In the genomic region with DNA sequence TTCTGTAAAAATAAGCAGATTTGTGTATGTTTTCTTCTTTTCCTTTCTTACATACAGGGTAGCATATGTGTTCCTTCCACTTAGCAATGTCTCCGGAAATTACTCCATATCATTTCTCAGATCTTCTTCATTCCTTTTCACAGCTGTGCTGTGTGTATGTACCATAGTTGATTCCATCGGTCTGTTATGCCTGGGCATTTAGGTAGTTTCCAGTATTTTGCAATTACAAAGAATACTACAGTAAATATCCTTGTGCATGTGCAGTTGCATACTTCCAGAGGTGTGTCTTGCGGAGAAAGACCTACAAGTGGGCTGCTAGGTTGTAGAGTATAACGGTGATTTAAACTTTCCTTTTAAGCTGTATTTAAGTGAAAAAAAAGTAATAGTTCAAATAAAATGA, we compare ENCODE assay signal across 21 cellular contexts.
"Had no signal": no experiment of that assay in that cellular context is flagged by ENCODE, and none has a peak within 500 bp of the region (broad histone marks: within the 10 kb centered on the region; RNA-seq: fewer than 3 reads in every experiment).

No MANE protein-coding gene starts in this region.

- H3K36me3 ChIP-seq: uterus had no signal

- H3K4me3 ChIP-seq: ascending aorta, lung, tibial nerve, uterus had no signal

- H3K4me3 Mint-ChIP-seq: activated CD4-positive, alpha-beta memory T cell treated with anti-CD3 and anti-CD28 coated beads for 36 hours; activated naive CD8-positive, alpha-beta T cell treated with anti-CD3 and anti-CD28 coated beads, Interleukin-2, amount 50 U/mL, for 24 hours; activated T-helper 17 cell treated with anti-CD3 and anti-CD28 coated beads, Interleukin-2, amount 50 U/mL, for 72 hours; dendritic cell treated with granulocyte-macrophage colony-stimulating factor and Interleukin-4, amounts not matched to agents 40 ng/mL and 50 ng/mL, for 4 days; nephron; stimulated activated naive CD8-positive, alpha-beta T cell treated with anti-CD3 and anti-CD28 coated beads, Interleukin-15, Interleukin-2, amounts not matched to agents 100 ng/mL and 50 ng/mL, for 24 hours; T-helper 2 cell treated with Interferon-gamma antibody and Interleukin-4, amounts not matched to agents 5 μg/mL and 100 μg/mL, for 36 hours had no signal

- H3K27me3 Mint-ChIP-seq: activated CD4-positive, alpha-beta memory T cell treated with anti-CD3 and anti-CD28 coated beads for 36 hours; activated naive CD8-positive, alpha-beta T cell treated with anti-CD3 and anti-CD28 coated beads, Interleukin-2, amount 50 U/mL, for 24 hours; activated T-helper 17 cell treated with anti-CD3 and anti-CD28 coated beads, Interleukin-2, amount 50 U/mL, for 72 hours; dendritic cell treated with granulocyte-macrophage colony-stimulating factor and Interleukin-4, amounts not matched to agents 40 ng/mL and 50 ng/mL, for 4 days; stimulated activated naive CD8-positive, alpha-beta T cell treated with anti-CD3 and anti-CD28 coated beads, Interleukin-15, Interleukin-2, amounts not matched to agents 100 ng/mL and 50 ng/mL, for 24 hours had no signal

- H3K27ac Mint-ChIP-seq: activated CD4-positive, alpha-beta memory T cell treated with anti-CD3 and anti-CD28 coated beads for 36 hours; activated naive CD8-positive, alpha-beta T cell treated with anti-CD3 and anti-CD28 coated beads, Interleukin-2, amount 50 U/mL, for 24 hours; activated T-helper 17 cell treated with anti-CD3 and anti-CD28 coated beads, Interleukin-2, amount 50 U/mL, for 72 hours; dendritic cell treated with granulocyte-macrophage colony-stimulating factor and Interleukin-4, amounts not matched to agents 40 ng/mL and 50 ng/mL, for 4 days; stimulated activated naive CD8-positive, alpha-beta T cell treated with anti-CD3 and anti-CD28 coated beads, Interleukin-15, Interleukin-2, amounts not matched to agents 100 ng/mL and 50 ng/mL, for 24 hours; T-helper 2 cell treated with Interferon-gamma antibody and Interleukin-4, amounts not matched to agents 5 μg/mL and 100 μg/mL, for 36 hours had no signal

- H3K4me1 ChIP-seq: ascending aorta, uterus had no signal

- H3K9me3 ChIP-seq: ascending aorta, tibial nerve, uterus had no signal

- ATAC-seq: activated naive CD8-positive, alpha-beta T cell treated with anti-CD3 and anti-CD28 coated beads, Interleukin-2, amount 50 U/mL, for 24 hours; activated T-helper 17 cell treated with anti-CD3 and anti-CD28 coated beads, Interleukin-2, amount 50 U/mL, for 72 hours; left lobe of liver had no signal

- H3K9me3 Mint-ChIP-seq: activated CD4-positive, alpha-beta memory T cell treated with anti-CD3 and anti-CD28 coated beads for 36 hours; activated naive CD8-positive, alpha-beta T cell treated with anti-CD3 and anti-CD28 coated beads, Interleukin-2, amount 50 U/mL, for 24 hours; activated T-helper 17 cell treated with anti-CD3 and anti-CD28 coated beads, Interleukin-2, amount 50 U/mL, for 72 hours; dendritic cell treated with granulocyte-macrophage colony-stimulating factor and Interleukin-4, amounts not matched to agents 40 ng/mL and 50 ng/mL, for 4 days; nephron; stimulated activated naive CD8-positive, alpha-beta T cell treated with anti-CD3 and anti-CD28 coated beads, Interleukin-15, Interleukin-2, amounts not matched to agents 100 ng/mL and 50 ng/mL, for 24 hours; T-helper 2 cell treated with Interferon-gamma antibody and Interleukin-4, amounts not matched to agents 5 μg/mL and 100 μg/mL, for 36 hours had no signal

- H3K27me3 ChIP-seq: ascending aorta, tibial nerve, uterus had no signal

- DNase-seq: activated CD4-positive, alpha-beta memory T cell treated with anti-CD3 and anti-CD28 coated beads for 36 hours; activated naive CD4-positive, alpha-beta T cell treated with Interleukin-2 at 50 U/mL for 16 hours; activated naive CD8-positive, alpha-beta T cell treated with anti-CD3 and anti-CD28 coated beads, Interleukin-2, amount 50 U/mL, for 24 hours; activated T-cell treated with anti-CD3 and anti-CD28 coated beads for 4 hours; effector memory CD4-positive, alpha-beta T cell; hypothalamus; kidney; midbrain; nucleus accumbens; stimulated activated CD4-positive, alpha-beta T cell treated with anti-CD3 and anti-CD28 coated beads, Interleukin-1b, Interleukin-23, amount 100 ng/mL, for 48 hours; stimulated activated CD8-positive, alpha-beta memory T cell treated with anti-CD3 and anti-CD28 coated beads, Interleukin-4, amount 100 ng/mL, for 48 hours; uterus had no signal

- H3K27ac ChIP-seq: ascending aorta, tibial nerve, uterus had no signal
